In the genomic region with DNA sequence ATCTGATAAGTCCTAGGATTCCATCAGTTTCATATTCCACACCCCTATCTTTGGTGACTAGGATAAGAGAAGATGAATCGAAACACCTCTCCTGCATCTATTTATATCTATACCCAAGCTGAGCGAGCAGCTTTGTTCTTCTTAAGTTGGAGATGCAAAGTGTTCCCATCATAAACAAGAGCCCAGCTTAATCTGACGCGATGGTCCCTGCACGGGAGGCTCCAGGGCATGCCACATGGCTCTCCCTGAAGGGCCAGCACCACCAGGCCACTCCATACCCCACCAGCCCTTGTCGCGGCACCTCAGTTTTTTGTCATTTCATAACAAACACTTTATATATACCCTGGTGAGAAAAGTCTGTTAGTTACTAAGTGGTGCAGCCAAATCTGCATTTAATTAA, we compare ENCODE assay signal across 8 cellular contexts.
"Had no signal": no experiment of that assay in that cellular context is flagged by ENCODE, and none has a peak within 500 bp of the region (broad histone marks: within the 10 kb centered on the region; RNA-seq: fewer than 3 reads in every experiment).

No MANE protein-coding gene starts in this region.

- FAIRE-seq: G401.6, GM12878, GM12891, GM12892, GM18507, GM19239 had no signal

- DNase-seq: GDM1, GF-D8 had no signal

- H3K4me3 ChIP-seq: GM12878 had no signal

- ATAC-seq: GM12878 had no signal
